17 cellular contexts compared by ENCODE assay signal in genomic region chr4:124785645-124786044, GRCh38.
"Had no signal": no experiment of that assay in that cellular context is flagged by ENCODE, and none has a peak within 500 bp of the region (broad histone marks: within the 10 kb centered on the region; RNA-seq: fewer than 3 reads in every experiment).

No MANE protein-coding gene starts in this region.

- H3K4me1 ChIP-seq: ascending aorta, pancreas, thyroid gland had no signal

- H3K4me1 Mint-ChIP-seq: activated naive CD4-positive, alpha-beta T cell treated with anti-CD3 and anti-CD28 coated beads, Interleukin-2, amount 10 ng/mL, durations not matched to agents 7 days and 5 days; stimulated activated naive B cell treated with anti-CD40 and anti-IgM and Interleukin-4, amounts not matched to agents 10 μg/mL and 1 μg/mL and 100 μg/mL, for 72 hours; T-cell had no signal

- H3K27ac Mint-ChIP-seq: activated naive CD4-positive, alpha-beta T cell treated with anti-CD3 and anti-CD28 coated beads, Interleukin-2, amount 10 ng/mL, durations not matched to agents 7 days and 5 days; nephron progenitor cell; stimulated activated naive B cell treated with anti-CD40 and anti-IgM and Interleukin-4, amounts not matched to agents 10 μg/mL and 1 μg/mL and 100 μg/mL, for 72 hours; T-cell had no signal

- H3K4me3 ChIP-seq: ascending aorta, pancreas, thyroid gland had no signal

- DNase-seq: activated CD4-positive, alpha-beta T cell treated with anti-CD3 and anti-CD28 coated beads for 1 hour; activated CD4-positive, alpha-beta T cell treated with anti-CD3 and anti-CD28 coated beads, Interleukin-2, amount 50 U/mL, for 4 hours; activated naive CD4-positive, alpha-beta T cell treated with anti-CD3 and anti-CD28 coated beads, Interleukin-2, amount 10 ng/mL, durations not matched to agents 7 days and 5 days; hypothalamus; left ventricle myocardium superior; mesendoderm; nephron progenitor cell; pancreas; retina; stimulated activated CD4-positive, alpha-beta T cell treated with anti-CD3 and anti-CD28 coated beads, Interleukin-15, amount 100 ng/mL, for 24 hours; stimulated activated CD4-positive, alpha-beta T cell treated with anti-CD3 and anti-CD28 coated beads, Interleukin-4, amount 100 ng/mL, for 1 hour; stimulated activated naive B cell treated with anti-CD40 and anti-IgM and Interleukin-4, amounts not matched to agents 10 μg/mL and 1 μg/mL and 100 μg/mL, for 72 hours; T-cell; T-helper 9 cell; thyroid gland had no signal

- ATAC-seq: esophagus mucosa; left ventricle myocardium superior; pancreas; stimulated activated naive B cell treated with anti-CD40 and anti-IgM and Interleukin-4, amounts not matched to agents 10 μg/mL and 1 μg/mL and 100 μg/mL, for 72 hours; T-cell had no signal

- H3K36me3 ChIP-seq: ascending aorta, pancreas, thyroid gland had no signal

- H3K27me3 ChIP-seq: ascending aorta, pancreas, thyroid gland had no signal

- H3K27me3 Mint-ChIP-seq: activated naive CD4-positive, alpha-beta T cell treated with anti-CD3 and anti-CD28 coated beads, Interleukin-2, amount 10 ng/mL, durations not matched to agents 7 days and 5 days; stimulated activated naive B cell treated with anti-CD40 and anti-IgM and Interleukin-4, amounts not matched to agents 10 μg/mL and 1 μg/mL and 100 μg/mL, for 72 hours; T-cell had no signal

- H3K27ac ChIP-seq: ascending aorta, pancreas, thyroid gland had no signal

- H3K36me3 Mint-ChIP-seq: activated naive CD4-positive, alpha-beta T cell treated with anti-CD3 and anti-CD28 coated beads, Interleukin-2, amount 10 ng/mL, durations not matched to agents 7 days and 5 days; stimulated activated naive B cell treated with anti-CD40 and anti-IgM and Interleukin-4, amounts not matched to agents 10 μg/mL and 1 μg/mL and 100 μg/mL, for 72 hours; T-cell had no signal

- H3K9me3 ChIP-seq: ascending aorta, pancreas, thyroid gland had no signal

- H3K4me3 Mint-ChIP-seq: activated naive CD4-positive, alpha-beta T cell treated with anti-CD3 and anti-CD28 coated beads, Interleukin-2, amount 10 ng/mL, durations not matched to agents 7 days and 5 days; nephron progenitor cell; stimulated activated naive B cell treated with anti-CD40 and anti-IgM and Interleukin-4, amounts not matched to agents 10 μg/mL and 1 μg/mL and 100 μg/mL, for 72 hours; T-cell had no signal

- H3K9me3 Mint-ChIP-seq: activated naive CD4-positive, alpha-beta T cell treated with anti-CD3 and anti-CD28 coated beads, Interleukin-2, amount 10 ng/mL, durations not matched to agents 7 days and 5 days; stimulated activated naive B cell treated with anti-CD40 and anti-IgM and Interleukin-4, amounts not matched to agents 10 μg/mL and 1 μg/mL and 100 μg/mL, for 72 hours had no signal
